Comparison of ENCODE assay signal across 1 cellular context in genomic region chr3:149603126-149604074, GRCh38.
TF ChIP-seq lines count a peak whose summit lies in the region.

No MANE protein-coding gene starts in this region.

TF ChIP-seq in HepG2, 621 proteins besides CTCF, POLR2A, EP300 and RAD21:
- TF ChIP-seq ZNF563 (CRISPR knock-in tag; IDR thresholded peaks at IDR 0.05) (no peak), HNRNPK (IDR thresholded peaks at IDR 0.05; ENCODE audit: low read depth, low read length, poor library complexity, severe bottlenecking) (peak; percentile 46)
